8 cellular contexts compared by ENCODE assay signal in the genomic region with DNA sequence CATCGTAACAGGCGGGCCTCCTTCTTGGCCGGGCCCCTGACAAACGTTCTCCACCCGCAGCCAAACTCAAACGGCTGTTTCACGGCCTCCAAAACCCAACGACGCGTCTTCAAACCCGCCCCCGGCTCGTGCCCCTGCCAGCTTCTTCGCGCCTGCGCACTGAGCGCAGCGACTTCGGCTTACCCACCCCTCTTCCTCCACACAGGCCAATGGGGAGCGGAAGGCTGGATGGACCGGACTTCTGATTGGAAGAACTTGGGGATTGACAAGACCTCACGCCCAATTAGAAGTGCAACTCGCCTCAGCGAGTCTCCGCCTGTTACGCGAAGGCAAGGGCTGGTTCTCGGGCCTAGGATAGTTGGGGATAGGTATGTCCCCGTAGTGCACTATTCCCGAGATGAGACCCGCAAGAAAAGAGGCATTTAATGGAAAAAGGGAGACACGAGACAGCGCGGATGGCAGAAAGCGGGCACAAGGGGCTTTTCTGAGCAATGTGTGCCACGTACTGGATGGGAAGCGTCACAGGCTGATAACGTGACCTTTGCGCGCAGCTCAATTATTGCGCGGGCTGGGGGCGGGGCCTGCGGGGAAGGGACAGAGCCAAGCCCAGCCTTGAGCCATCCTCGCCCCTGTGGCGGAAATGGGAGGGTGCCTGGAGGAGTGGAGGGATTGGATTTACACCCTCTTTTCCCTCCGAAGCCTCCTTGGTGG. TPM values are rescaled to one million over a fixed set of nuclear protein-coding genes. Genes with fewer than 3 reads are reported as not detected.
DNase-seq lines count a peak whose midpoint lies in the region; ATAC-seq and TF ChIP-seq lines count a peak whose summit lies in the region.

TSS of gene LAPTM4A (minus strand) at position 111 of the 711 bp plus-strand sequence. CDS start at position 3, 108 bp downstream.

- H3K79me1 ChIP-seq in mesendoderm (ENCODE audit: low read length), result no peaks in the 10 kb centered on the region

- ATAC-seq in GM21423 (IDR thresholded peaks at IDR 0.05; ENCODE audit: unreplicated experiment), result peak; percentile 95
- peak; percentile 98 for ATAC-seq in activated CD8-positive, alpha-beta memory T cell treated with anti-CD3 and anti-CD28 coated beads, Interleukin-2, amount 10 ng/mL, durations not matched to agents 7 days and 5 days

- peak within 1 kb of the TSS; percentile 3 for H2BK120ac ChIP-seq in mesendoderm (ENCODE audit: low read depth, low read length)

- TF ChIP-seq CTCF in endodermal cell (conservative IDR thresholded peaks at IDR 0.05), result peak; percentile 34

- H4K8ac ChIP-seq in mesendoderm (ENCODE audit: low read depth, low read length), result no peak within 1 kb of the TSS

- H3K36me3 Mint-ChIP-seq in activated CD8-positive, alpha-beta memory T cell treated with anti-CD3 and anti-CD28 coated beads, Interleukin-2, amount 10 ng/mL, durations not matched to agents 7 days and 5 days, result peaks cover 2% of the 10 kb centered on the region
- H3K36me3 Mint-ChIP-seq in endodermal cell (ENCODE audit: low read depth), result peaks cover 3% of the 10 kb centered on the region

- H3K27me3 ChIP-seq in HUES48 (ENCODE audit: control insufficient read depth, insufficient read depth, low read length) (no peaks in the 10 kb centered on the region; the same call in 1 of the 2 replicates), NT2/D1 (ENCODE audit: insufficient read depth, insufficient read length) (no peaks in the 10 kb centered on the region), endodermal cell (ENCODE audit: control insufficient read depth, insufficient read depth, low read length, poor library complexity, severe bottlenecking) (peaks cover under 1% of the 10 kb centered on the region), mesendoderm (ENCODE audit: insufficient read depth, low read length, poor library complexity) (no peaks in the 10 kb centered on the region)

- H3K4me3 ChIP-seq in HUES48 (ENCODE audit: low read depth, low read length) (peak within 1 kb of the TSS; percentile 85), NT2/D1 (ENCODE audit: insufficient read length, low read depth) (peak within 1 kb of the TSS; percentile 69), endodermal cell (ENCODE audit: low read length) (peak within 1 kb of the TSS; percentile 97), mesendoderm (ENCODE audit: low read length) (peak within 1 kb of the TSS; percentile 96)

- peak within 1 kb of the TSS; percentile 42 for H2AK5ac ChIP-seq in mesendoderm (ENCODE audit: low read length)

- H3K4me1 ChIP-seq in HUES48 (ENCODE audit: control insufficient read depth, insufficient read depth, low read length) (peaks cover 21% of the 10 kb centered on the region), NT2/D1 (ENCODE audit: insufficient read depth, insufficient read length) (no peaks in the 10 kb centered on the region), endodermal cell (ENCODE audit: control insufficient read depth, insufficient read depth, low read length) (no peaks in the 10 kb centered on the region), mesendoderm (ENCODE audit: control insufficient read depth, low read depth, low read length) (no peaks in the 10 kb centered on the region)

- no peak within 1 kb of the TSS for H2BK15ac ChIP-seq in mesendoderm (replicated peaks; ENCODE audit: low read depth)

- H3K9ac ChIP-seq in HUES48 (ENCODE audit: low read depth, low read length) (peak within 1 kb of the TSS; percentile 95), NT2/D1 (ENCODE audit: insufficient read length, low read depth) (peak within 1 kb of the TSS; percentile 93), endodermal cell (ENCODE audit: extremely low read depth, low read length, poor library complexity, severe bottlenecking) (peak within 1 kb of the TSS; percentile 89), mesendoderm (ENCODE audit: low read length) (peak within 1 kb of the TSS; percentile 98)

- peak within 1 kb of the TSS; percentile 77 for H3K18ac ChIP-seq in mesendoderm (ENCODE audit: low read length)

- peak within 1 kb of the TSS; percentile 65 for H2BK5ac ChIP-seq in mesendoderm (ENCODE audit: low read length)

- peak within 1 kb of the TSS; percentile 83 for H3K4me2 ChIP-seq in mesendoderm (ENCODE audit: low read length)

- DNase-seq in D341Med (ENCODE audit: low spot score) (peak; percentile 95), NT2/D1 (ENCODE audit: low read depth, low spot score) (peak; percentile 100), endodermal cell (peak; percentile 99), mesendoderm (peak; percentile 100)
- peak; percentile 99 for DNase-seq in activated CD8-positive, alpha-beta memory T cell treated with anti-CD3 and anti-CD28 coated beads, Interleukin-2, amount 10 ng/mL, durations not matched to agents 7 days and 5 days
- peak; percentile 93 for DNase-seq in stimulated activated CD8-positive, alpha-beta memory T cell treated with anti-CD3 and anti-CD28 coated beads, Interleukin-15, amount 100 ng/mL, for 1 hour (ENCODE audit: low read depth)

- H3K4me3 Mint-ChIP-seq in activated CD8-positive, alpha-beta memory T cell treated with anti-CD3 and anti-CD28 coated beads, Interleukin-2, amount 10 ng/mL, durations not matched to agents 7 days and 5 days, result no peak within 1 kb of the TSS
- no peak within 1 kb of the TSS for H3K4me3 Mint-ChIP-seq in endodermal cell

- no peak within 1 kb of the TSS for H3K27ac Mint-ChIP-seq in activated CD8-positive, alpha-beta memory T cell treated with anti-CD3 and anti-CD28 coated beads, Interleukin-2, amount 10 ng/mL, durations not matched to agents 7 days and 5 days
- no peak within 1 kb of the TSS for H3K27ac Mint-ChIP-seq in endodermal cell

- H3K23ac ChIP-seq in mesendoderm (ENCODE audit: low read length), result peak within 1 kb of the TSS; percentile 90

- H3K27me3 Mint-ChIP-seq in activated CD8-positive, alpha-beta memory T cell treated with anti-CD3 and anti-CD28 coated beads, Interleukin-2, amount 10 ng/mL, durations not matched to agents 7 days and 5 days, result peaks cover 17% of the 10 kb centered on the region
- peaks cover 12% of the 10 kb centered on the region for H3K27me3 Mint-ChIP-seq in endodermal cell (ENCODE audit: insufficient read depth)

- no peaks in the 10 kb centered on the region for H3K9me3 ChIP-seq in HUES48 (ENCODE audit: control insufficient read depth, insufficient read depth, low read length)
- no peaks in the 10 kb centered on the region for H3K9me3 ChIP-seq in NT2/D1 (ENCODE audit: insufficient read depth, low read length)
- H3K9me3 ChIP-seq in endodermal cell (ENCODE audit: control insufficient read depth, low read length), result no peaks in the 10 kb centered on the region

- WGBS in endodermal cell (ENCODE audit: insufficient coverage in 1 of 2, insufficient read length in 1 of 2), 2 experiments, result 0% methylated on average over 7 to 47 of the region's 47 CpGs
- WGBS in mesendoderm (ENCODE audit: extremely low coverage, insufficient coverage, low lambda C conversion rate), result no CpG with 5 or more reads among the region's 47 CpGs

- CTCF ChIA-PET in activated CD8-positive, alpha-beta memory T cell treated with anti-CD3 and anti-CD28 coated beads, Interleukin-2, amount 10 ng/mL, durations not matched to agents 7 days and 5 days (lab: Charles Lee), result interaction anchor here (0.7 to 3.1 kb wide), 5 partner anchors 14 to 174 kb away, joined by 3 to 13 read pairs (median 3); partner anchors contain the start of gene SDC1

- H3K9me3 Mint-ChIP-seq in activated CD8-positive, alpha-beta memory T cell treated with anti-CD3 and anti-CD28 coated beads, Interleukin-2, amount 10 ng/mL, durations not matched to agents 7 days and 5 days (ENCODE audit: low read depth), result no peaks in the 10 kb centered on the region
- no peaks in the 10 kb centered on the region for H3K9me3 Mint-ChIP-seq in endodermal cell

- H3K27ac ChIP-seq in HUES48 (ENCODE audit: low read depth, low read length) (peak within 1 kb of the TSS; percentile 89), endodermal cell (ENCODE audit: low read depth, low read length) (peak within 1 kb of the TSS; percentile 94), mesendoderm (ENCODE audit: low read depth, low read length) (peak within 1 kb of the TSS; percentile 66)

- peak within 1 kb of the TSS; percentile 96 for H3K56ac ChIP-seq in mesendoderm (ENCODE audit: low read length)

- no peaks in the 10 kb centered on the region for H3K36me3 ChIP-seq in HUES48 (ENCODE audit: control insufficient read depth, insufficient read depth, low read length)
- peaks cover 4% of the 10 kb centered on the region for H3K36me3 ChIP-seq in NT2/D1 (ENCODE audit: insufficient read depth, insufficient read length, low read length)
- no peaks in the 10 kb centered on the region for H3K36me3 ChIP-seq in endodermal cell (ENCODE audit: control insufficient read depth, insufficient read depth, low read length)
- H3K36me3 ChIP-seq in mesendoderm (ENCODE audit: control insufficient read depth, insufficient read depth, low read length), result no peaks in the 10 kb centered on the region

- peak within 1 kb of the TSS; percentile 27 for H4K5ac ChIP-seq in mesendoderm (ENCODE audit: low read length)

- H3K4ac ChIP-seq in mesendoderm (ENCODE audit: low read depth, low read length), result peak within 1 kb of the TSS; percentile 95

- H3K4me1 Mint-ChIP-seq in activated CD8-positive, alpha-beta memory T cell treated with anti-CD3 and anti-CD28 coated beads, Interleukin-2, amount 10 ng/mL, durations not matched to agents 7 days and 5 days, result peaks cover 26% of the 10 kb centered on the region
- H3K4me1 Mint-ChIP-seq in endodermal cell, result peaks cover 25% of the 10 kb centered on the region

- H3K79me2 ChIP-seq in mesendoderm (ENCODE audit: control insufficient read depth, insufficient read depth, low read length), result peaks cover 41% of the 10 kb centered on the region

RNA-seq across cellular contexts. Expression of gene LAPTM4A, which starts in this region (rescaled TPM):
- 10 to 100 TPM; 20.5 to 24.1 TPM for total RNA-seq in activated CD8-positive, alpha-beta memory T cell treated with anti-CD3 and anti-CD28 coated beads, Interleukin-2, amount 10 ng/mL, durations not matched to agents 7 days and 5 days
- total RNA-seq in endodermal cell, result 100 to 1,000 TPM; 285 to 291 TPM
- polyA plus RNA-seq in endodermal cell (2013, experiment 1 of 2), result 225 TPM
- polyA plus RNA-seq in endodermal cell (2013, experiment 2 of 2), result 221 TPM
- 350 TPM for polyA plus RNA-seq in mesendoderm (2013, experiment 1 of 2)
- polyA plus RNA-seq in mesendoderm (2013, experiment 2 of 2), result 343 TPM

Comparison
In these comparisons a context has a peak if more than half of its experiments do, and no peak if none do; other contexts are left out.
1. Peak in every context shown above with its lines: DNase-seq, ATAC-seq, H3K4me3 ChIP-seq and H3K27ac ChIP-seq.
2. RNA of gene LAPTM4A (total RNA-seq): 285 to 291 TPM in endodermal cell; 20.5 to 24.1 TPM in activated CD8-positive, alpha-beta memory T cell treated with anti-CD3 and anti-CD28 coated beads, Interleukin-2, amount 10 ng/mL, durations not matched to agents 7 days and 5 days; every median in the first group is over 10 times any median in the second.